ENCODE assay signal across 2 cellular contexts in the genomic region with DNA sequence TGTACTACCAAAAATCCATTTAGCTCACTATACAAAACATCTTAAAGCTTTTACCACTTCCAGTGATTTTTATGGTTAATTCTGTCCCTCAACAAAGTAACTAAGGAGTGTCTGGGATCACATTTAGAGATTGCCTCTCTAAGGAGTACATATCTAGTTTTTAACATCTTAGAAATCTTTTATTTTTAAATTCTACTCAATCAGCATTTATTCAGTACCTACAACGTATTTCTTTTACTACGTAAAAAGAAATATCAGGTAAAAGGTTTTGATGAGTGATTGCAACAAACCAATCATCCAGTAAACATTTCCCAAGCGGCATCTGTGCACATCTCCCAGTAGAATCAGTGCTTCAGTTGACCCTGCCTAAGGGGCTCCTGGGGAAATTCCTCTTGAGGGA.
TF ChIP-seq lines count a peak whose summit lies in the region.

No MANE protein-coding gene starts in this region.

TF ChIP-seq in SK-N-SH, 30 proteins besides CTCF, POLR2A, EP300 and RAD21 (continued from another document):
- TF ChIP-seq, protein P1, sequence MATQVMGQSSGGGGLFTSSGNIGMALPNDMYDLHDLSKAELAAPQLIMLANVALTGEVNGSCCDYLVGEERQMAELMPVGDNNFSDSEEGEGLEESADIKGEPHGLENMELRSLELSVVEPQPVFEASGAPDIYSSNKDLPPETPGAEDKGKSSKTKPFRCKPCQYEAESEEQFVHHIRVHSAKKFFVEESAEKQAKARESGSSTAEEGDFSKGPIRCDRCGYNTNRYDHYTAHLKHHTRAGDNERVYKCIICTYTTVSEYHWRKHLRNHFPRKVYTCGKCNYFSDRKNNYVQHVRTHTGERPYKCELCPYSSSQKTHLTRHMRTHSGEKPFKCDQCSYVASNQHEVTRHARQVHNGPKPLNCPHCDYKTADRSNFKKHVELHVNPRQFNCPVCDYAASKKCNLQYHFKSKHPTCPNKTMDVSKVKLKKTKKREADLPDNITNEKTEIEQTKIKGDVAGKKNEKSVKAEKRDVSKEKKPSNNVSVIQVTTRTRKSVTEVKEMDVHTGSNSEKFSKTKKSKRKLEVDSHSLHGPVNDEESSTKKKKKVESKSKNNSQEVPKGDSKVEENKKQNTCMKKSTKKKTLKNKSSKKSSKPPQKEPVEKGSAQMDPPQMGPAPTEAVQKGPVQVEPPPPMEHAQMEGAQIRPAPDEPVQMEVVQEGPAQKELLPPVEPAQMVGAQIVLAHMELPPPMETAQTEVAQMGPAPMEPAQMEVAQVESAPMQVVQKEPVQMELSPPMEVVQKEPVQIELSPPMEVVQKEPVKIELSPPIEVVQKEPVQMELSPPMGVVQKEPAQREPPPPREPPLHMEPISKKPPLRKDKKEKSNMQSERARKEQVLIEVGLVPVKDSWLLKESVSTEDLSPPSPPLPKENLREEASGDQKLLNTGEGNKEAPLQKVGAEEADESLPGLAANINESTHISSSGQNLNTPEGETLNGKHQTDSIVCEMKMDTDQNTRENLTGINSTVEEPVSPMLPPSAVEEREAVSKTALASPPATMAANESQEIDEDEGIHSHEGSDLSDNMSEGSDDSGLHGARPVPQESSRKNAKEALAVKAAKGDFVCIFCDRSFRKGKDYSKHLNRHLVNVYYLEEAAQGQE (IDR thresholded peaks at IDR 0.05; ENCODE audit: low read depth, low read length) = no peak
- TF ChIP-seq MEF2A (IDR thresholded peaks at IDR 0.05; ENCODE audit: borderline replicate concordance, low read depth) (no peak), RXRA (IDR thresholded peaks at IDR 0.05; ENCODE audit: borderline replicate concordance, low read depth) (no peak), NRF1 (IDR thresholded peaks at IDR 0.05; ENCODE audit: low read depth, low read length) (no peak), FOXM1 (IDR thresholded peaks at IDR 0.05; ENCODE audit: low read depth) (no peak)

TF ChIP-seq in SK-N-SH treated with all-trans-retinoic acid at 6 μM for 48 hours, 23 proteins besides CTCF, POLR2A, EP300 and RAD21 (continued from another document):
- TF ChIP-seq ZFP3 (CRISPR knock-in tag; IDR thresholded peaks at IDR 0.05) (no peak), ESRRG (CRISPR knock-in tag; IDR thresholded peaks at IDR 0.05) (no peak), ARNTL (CRISPR knock-in tag; IDR thresholded peaks at IDR 0.05; ENCODE audit: borderline replicate concordance, low read depth) (no peak), GLIS3 (CRISPR knock-in tag; IDR thresholded peaks at IDR 0.05) (no peak), ZNF70 (CRISPR knock-in tag; IDR thresholded peaks at IDR 0.05) (no peak), ZNF565 (CRISPR knock-in tag; conservative IDR thresholded peaks at IDR 0.05; ENCODE audit: low read depth) (no peak)
- TF ChIP-seq, protein P2, sequence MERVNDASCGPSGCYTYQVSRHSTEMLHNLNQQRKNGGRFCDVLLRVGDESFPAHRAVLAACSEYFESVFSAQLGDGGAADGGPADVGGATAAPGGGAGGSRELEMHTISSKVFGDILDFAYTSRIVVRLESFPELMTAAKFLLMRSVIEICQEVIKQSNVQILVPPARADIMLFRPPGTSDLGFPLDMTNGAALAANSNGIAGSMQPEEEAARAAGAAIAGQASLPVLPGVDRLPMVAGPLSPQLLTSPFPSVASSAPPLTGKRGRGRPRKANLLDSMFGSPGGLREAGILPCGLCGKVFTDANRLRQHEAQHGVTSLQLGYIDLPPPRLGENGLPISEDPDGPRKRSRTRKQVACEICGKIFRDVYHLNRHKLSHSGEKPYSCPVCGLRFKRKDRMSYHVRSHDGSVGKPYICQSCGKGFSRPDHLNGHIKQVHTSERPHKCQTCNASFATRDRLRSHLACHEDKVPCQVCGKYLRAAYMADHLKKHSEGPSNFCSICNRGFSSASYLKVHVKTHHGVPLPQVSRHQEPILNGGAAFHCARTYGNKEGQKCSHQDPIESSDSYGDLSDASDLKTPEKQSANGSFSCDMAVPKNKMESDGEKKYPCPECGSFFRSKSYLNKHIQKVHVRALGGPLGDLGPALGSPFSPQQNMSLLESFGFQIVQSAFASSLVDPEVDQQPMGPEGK (CRISPR knock-in tag; IDR thresholded peaks at IDR 0.05; ENCODE audit: borderline replicate concordance) = no peak
